23 cellular contexts compared by ENCODE assay signal in genomic region chr10:44775402-44775741, GRCh38.
DNase-seq lines count a peak whose midpoint lies in the region; ATAC-seq, FAIRE-seq and TF ChIP-seq lines count a peak whose summit lies in the region.
"Had no signal": no experiment of that assay in that cellular context is flagged by ENCODE, and none has a peak within 500 bp of the region (broad histone marks: within the 10 kb centered on the region; RNA-seq: fewer than 3 reads in every experiment).

No MANE protein-coding gene starts in this region.

- intact Hi-C loops in IMR-90 (cut with micrococcal nuclease) = no loop called here
- intact Hi-C loops in mucosa of descending colon (cut with DNase I, micrococcal nuclease) = no loop called here

- DNase-seq in IMR-90 (no peak), H1 (ENCODE audit: low read depth in 1 of 2, low spot score in 2 of 2) (no peak), mucosa of descending colon (no peak), osteoblast (ENCODE audit: insufficient read length, low spot score, missing footprints) (no peak), NCI-H69 (lab: John Stamatoyannopoulos, UW) (no peak), DMS53 treated with DMSO at 0.1 percent for 48 hours (lab: John Stamatoyannopoulos, UW; ENCODE audit: unreplicated experiment) (no peak)
- DNase-seq: 8988T; ACHN; C1 segment of cervical spinal cord; Calu3; CD4-positive, alpha-beta memory T cell; COR-L47; DMS53; DND-41 had no signal

- POLR2A ChIA-PET in IMR-90 (lab: Charles Lee; ENCODE audit: unreplicated experiment) (no interaction called here), H1 (lab: Charles Lee; ENCODE audit: partially characterized antibody) (interaction anchor here (0.7 kb wide), 1 partner anchor 8 kb away, joined by 3 read pairs; no protein-coding TSS in a partner anchor)

- TF ChIP-seq EP300 in H1 (IDR thresholded peaks at IDR 0.05; ENCODE audit: borderline replicate concordance in 1 of 2, low read depth in 2 of 2, low read length in 2 of 2) = no peak

- H4K91ac ChIP-seq in IMR-90 (ENCODE audit: insufficient read depth, low read depth, low read length) (0 out of 2 replicates have a peak overlapping the region, but pooled peaks have one; percentile 1), H1 (replicated peaks; ENCODE audit: insufficient read length, low read length) (no peak overlapping the region)

- H4K20me1 ChIP-seq in IMR-90 (ENCODE audit: insufficient read depth, low read length) (no peaks in the 10 kb centered on the region), H1 (replicated peaks in 1 of 2; ENCODE audit: control insufficient read depth in 1 of 2, insufficient read depth in 2 of 2, low read length in 2 of 2) (no peaks in the 10 kb centered on the region), osteoblast (ENCODE audit: insufficient read depth, low read length) (no peaks in the 10 kb centered on the region)

- H2BK15ac ChIP-seq in IMR-90 (ENCODE audit: low read depth, low read length) (0 out of 3 replicates have a peak overlapping the region, but pooled peaks have one; percentile 12), H1 (ENCODE audit: low read length) (0 out of 2 replicates have a peak overlapping the region, but pooled peaks have one; percentile 3)

- no TSS peak for BruUV-seq in IMR-90 (replicated peaks; lab: Mats Ljungman, UMichigan)

- H4K8ac ChIP-seq in IMR-90 (ENCODE audit: low read depth in 2 of 2, low read length in 2 of 2) (no peak overlapping the region), H1 (ENCODE audit: extremely low read depth, insufficient read depth, low read length) (no peak overlapping the region; the same call in 1 of the 2 replicates)

- H3K18ac ChIP-seq in IMR-90 (ENCODE audit: low read depth, low read length) (peak overlapping the region; percentile 15), H1 (ENCODE audit: extremely low read depth, low read length) (no peak overlapping the region)

- TF ChIP-seq POLR2A in IMR-90 (IDR thresholded peaks at IDR 0.05; ENCODE audit: low read depth, low read length) (no peak), H1 (IDR thresholded peaks at IDR 0.05; ENCODE audit: control extremely low read depth in 1 of 2, low read depth in 2 of 2, low read length in 2 of 2) (no peak)

- H2BK20ac ChIP-seq in IMR-90 (ENCODE audit: low read depth, low read length) (peak overlapping the region; percentile 57), H1 (ENCODE audit: low read length) (no peak overlapping the region)

- H3K14ac ChIP-seq in IMR-90 (replicated peaks; ENCODE audit: low read depth, low read length) (0 out of 2 replicates have a peak overlapping the region, but pooled peaks have one; percentile 20), H1 (ENCODE audit: insufficient read length) (no peak overlapping the region)

- H2BK5ac ChIP-seq in IMR-90 (ENCODE audit: low read depth, low read length, poor library complexity, severe bottlenecking) (no peak overlapping the region), H1 (ENCODE audit: low read depth, low read length) (no peak overlapping the region)

- H2BK12ac ChIP-seq in H1 (ENCODE audit: low read depth, low read length) = no peak overlapping the region

- H2BK120ac ChIP-seq in IMR-90 (ENCODE audit: low read depth, low read length) (no peak overlapping the region), H1 (replicated peaks; ENCODE audit: low read depth, low read length) (no peak overlapping the region)

- H3K79me2 ChIP-seq in H1 (ENCODE audit: control insufficient read depth in 1 of 2, insufficient read depth in 2 of 2, low read length in 2 of 2) (no peaks in the 10 kb centered on the region), osteoblast (ENCODE audit: insufficient read depth, low read length) (no peaks in the 10 kb centered on the region)

- no peak for FAIRE-seq in H1 (lab: Jason Lieb, UNC)
- FAIRE-seq: A549, G401.6, GM12892, GM19239, H54 had no signal

- H3K9ac ChIP-seq in IMR-90 (ENCODE audit: low read depth, low read length) (no peak overlapping the region), H1 (replicated peaks in 1 of 4; ENCODE audit: extremely low read depth in 1 of 4, low read depth in 3 of 4, low read length in 3 of 4) (no peak overlapping the region)

- H3K4me1 ChIP-seq in IMR-90 (ENCODE audit: control insufficient read depth, insufficient read depth, low read length) (peaks cover 9% of the 10 kb centered on the region), H1 (replicated peaks in 1 of 4; ENCODE audit: control insufficient read depth in 3 of 4, insufficient read depth in 4 of 4, low read length in 3 of 4) (no peaks in the 10 kb centered on the region), mucosa of descending colon (ENCODE audit: low read depth) (no peaks in the 10 kb centered on the region), osteoblast (ENCODE audit: insufficient read depth, low read length) (peaks cover 10% of the 10 kb centered on the region)
- H3K4me1 ChIP-seq: A549, HAP-1 had no signal

- H2AK5ac ChIP-seq in IMR-90 (ENCODE audit: low read depth, low read length) (peak overlapping the region; percentile 78; the same call in 1 of the 2 replicates), H1 (ENCODE audit: low read depth, low read length) (no peak overlapping the region)

- H3K4me2 ChIP-seq in IMR-90 (ENCODE audit: low read depth, low read length) (no peak overlapping the region), H1 (ENCODE audit: insufficient read depth in 1 of 2, low read depth in 2 of 2, low read length in 2 of 2) (no peak overlapping the region), osteoblast (ENCODE audit: insufficient read depth, low read length) (no peak overlapping the region)
- H3K4me2 ChIP-seq: A549, GM23338 had no signal

- no peak overlapping the region for H4K5ac ChIP-seq in IMR-90 (ENCODE audit: low read depth, low read length)
- no peak overlapping the region for H4K5ac ChIP-seq in H1 (ENCODE audit: insufficient read length, low read depth, low read length)

- peak overlapping the region; percentile 50 for H2AFZ ChIP-seq in IMR-90 (replicated peaks; ENCODE audit: low read length, poor library complexity)
- H2AFZ ChIP-seq in H1 (ENCODE audit: low read length) = no peak overlapping the region
- peak overlapping the region; percentile 71 for H2AFZ ChIP-seq in osteoblast (ENCODE audit: low read length)
- H2AFZ ChIP-seq: GM23338 had no signal

- TF ChIP-seq RAD21 in IMR-90 (IDR thresholded peaks at IDR 0.05; ENCODE audit: low read length) (no peak), H1 (IDR thresholded peaks at IDR 0.05 in 1 of 2, conservative IDR thresholded peaks at IDR 0.05 in 1 of 2; ENCODE audit: low read depth in 2 of 2, low read length in 2 of 2) (no peak)

- H3K4ac ChIP-seq in IMR-90 (ENCODE audit: low read depth, low read length) (peak overlapping the region; percentile 32), H1 (replicated peaks; ENCODE audit: insufficient read length, low read depth, low read length) (no peak overlapping the region)

- H3K23ac ChIP-seq in IMR-90 (ENCODE audit: low read depth, low read length) = no peak overlapping the region
- H3K23ac ChIP-seq in H1 (ENCODE audit: insufficient read length) = no peak overlapping the region

- H2AK9ac ChIP-seq in IMR-90 (replicated peaks; ENCODE audit: low read depth, low read length, poor library complexity) = no peak overlapping the region

- H3K9me3 ChIP-seq in IMR-90 (ENCODE audit: control insufficient read depth, insufficient read depth, low read length) (no peaks in the 10 kb centered on the region), H1 (ENCODE audit: insufficient read depth in 2 of 2, low read depth in 1 of 2, low read length in 1 of 2) (no peaks in the 10 kb centered on the region), mucosa of descending colon (no peaks in the 10 kb centered on the region), osteoblast (ENCODE audit: low read depth, low read length) (no peaks in the 10 kb centered on the region)
- H3K9me3 ChIP-seq: A549, HAP-1 had no signal

- H3K79me1 ChIP-seq in IMR-90 (ENCODE audit: low read depth in 1 of 2, low read length in 2 of 2) (no peaks in the 10 kb centered on the region), H1 (ENCODE audit: low read depth, low read length) (no peaks in the 10 kb centered on the region)

- H3K9me1 ChIP-seq in IMR-90 (ENCODE audit: insufficient read depth, low read length) = peaks cover 10% of the 10 kb centered on the region

- in situ Hi-C loops in IMR-90 (cut with MboI; ENCODE audit: low sequenced_read_pairs) = no loop called here

- H3K4me3 ChIP-seq in IMR-90 (ENCODE audit: insufficient read depth, low read depth, low read length) (no peak overlapping the region), H1 (ENCODE audit: extremely low read depth in 1 of 4, insufficient read depth in 2 of 4, low read depth in 3 of 4, low read length in 4 of 4) (no peak overlapping the region), mucosa of descending colon (no peak overlapping the region), osteoblast (ENCODE audit: insufficient read depth, low read length) (no peak overlapping the region)
- H3K4me3 ChIP-seq: A549, GM23338, HAP-1 had no signal

- CTCF ChIA-PET in IMR-90 (lab: Yijun Ruan, JAX) (interaction anchor here (1.1 kb wide), 1 partner anchor 61 kb away, joined by 4 read pairs; no protein-coding TSS in a partner anchor), H1 (lab: Charles Lee; ENCODE audit: partially characterized antibody) (interaction anchor here (0.7 to 1.3 kb wide), 4 partner anchors 21 to 258 kb away, joined by 4 to 5 read pairs (median 4); no protein-coding TSS in a partner anchor)

- H3K23me2 ChIP-seq in H1 (ENCODE audit: low read depth, low read length) = no peaks in the 10 kb centered on the region

- peak overlapping the region; percentile 4; the same call in 1 of the 2 replicates for H3K27ac ChIP-seq in IMR-90 (ENCODE audit: insufficient read depth, low read length)
- H3K27ac ChIP-seq in H1 (ENCODE audit: low read depth, low read length) = no peak overlapping the region
- no peak overlapping the region for H3K27ac ChIP-seq in osteoblast (ENCODE audit: low read depth, low read length)
- H3K27ac ChIP-seq: A549 had no signal

- H3K36me3 ChIP-seq in IMR-90 (ENCODE audit: control insufficient read depth, insufficient read depth, low read length) = no peaks in the 10 kb centered on the region
- no peaks in the 10 kb centered on the region for H3K36me3 ChIP-seq in H1 (ENCODE audit: control insufficient read depth in 2 of 4, insufficient read depth in 4 of 4, low read length in 3 of 4)
- H3K36me3 ChIP-seq in mucosa of descending colon (ENCODE audit: low read depth) = no peaks in the 10 kb centered on the region
- H3K36me3 ChIP-seq in osteoblast (ENCODE audit: insufficient read depth, low read length) = no peaks in the 10 kb centered on the region
- H3K36me3 ChIP-seq: HAP-1 had no signal

- H3K27me3 ChIP-seq in IMR-90 (ENCODE audit: control insufficient read depth, insufficient read depth, low read length) (no peaks in the 10 kb centered on the region; the same call in 1 of the 2 replicates), H1 (replicated peaks in 1 of 4; ENCODE audit: control insufficient read depth in 3 of 4, extremely low read depth in 1 of 4, insufficient read depth in 3 of 4, low read length in 3 of 4) (no peaks in the 10 kb centered on the region), osteoblast (ENCODE audit: insufficient read depth, low read length) (peaks cover 3% of the 10 kb centered on the region)

- ATAC-seq in IMR-90 (ENCODE audit: low read depth) = no peak; the same call in 1 of the 2 replicates
- peak; percentile 8 for ATAC-seq in mucosa of descending colon
- ATAC-seq in GM19351 (IDR thresholded peaks at IDR 0.05; ENCODE audit: unreplicated experiment) = no peak
- ATAC-seq in GM18909 (IDR thresholded peaks at IDR 0.05; ENCODE audit: poor library complexity, unreplicated experiment) = no peak
- ATAC-seq: A549, GM23338 had no signal

- dilution Hi-C loops in IMR-90 (cut with HindIII; ENCODE audit: low sequenced_read_pairs, unreplicated experiment) = no loop called here

- TF ChIP-seq CTCF in IMR-90 (conservative IDR thresholded peaks at IDR 0.05; ENCODE audit: low read depth, low read length) = no peak
- TF ChIP-seq CTCF in H1 (IDR thresholded peaks at IDR 0.05; ENCODE audit: control extremely low read depth in 1 of 3, insufficient read depth in 1 of 3, low read depth in 1 of 3, low read length in 3 of 3) = no peak
- no peak for TF ChIP-seq CTCF in mucosa of descending colon (IDR thresholded peaks at IDR 0.05)
- TF ChIP-seq CTCF in osteoblast (IDR thresholded peaks at IDR 0.05; ENCODE audit: extremely low read depth, low read depth, low read length) = no peak

- no peak overlapping the region for H3K56ac ChIP-seq in IMR-90 (ENCODE audit: extremely low read depth, insufficient read depth, low read length)
- H3K56ac ChIP-seq in H1 (replicated peaks; ENCODE audit: insufficient read length, low read depth, low read length) = no peak overlapping the region

- WGBS in IMR-90 (ENCODE audit: extremely low coverage in 2 of 2, insufficient read length in 1 of 2), 2 experiments = 92% methylated on average over 6 of the region's 6 CpGs; no CpG with 5 or more reads in 1 of the 2 experiments
- 89% methylated on average over 5 of the region's 6 CpGs; no CpG with 5 or more reads in 1 of the 2 experiments for WGBS in H1 (ENCODE audit: extremely low coverage in 1 of 2, insufficient coverage in 1 of 2, insufficient read length in 1 of 2, insufficient replicate concordance in 2 of 2, low coverage in 1 of 2, low lambda C conversion rate in 2 of 2, missing lambda C conversion rate in 1 of 2), 2 experiments
